Comparison of ENCODE assay signal across 31 cellular contexts in the genomic region with DNA sequence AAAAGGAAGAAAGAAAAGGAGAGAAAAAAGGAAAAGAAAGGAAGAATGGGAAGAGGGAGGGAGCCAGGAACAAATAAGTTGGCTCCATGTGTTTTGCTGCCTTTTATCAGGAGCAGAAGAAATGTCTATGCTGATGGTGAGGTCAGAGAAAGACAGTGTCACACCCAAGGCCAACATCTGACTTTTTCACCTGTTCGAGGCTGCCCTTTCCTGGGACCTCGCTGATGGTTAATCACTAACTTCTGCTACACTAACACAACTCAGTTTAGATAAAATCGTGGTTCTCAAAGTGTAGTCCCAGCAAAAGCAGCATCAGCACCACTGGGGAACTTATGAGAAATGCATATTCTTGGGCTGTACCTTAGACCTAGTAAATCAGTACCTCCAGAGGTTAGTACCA.
"Had no signal": no experiment of that assay in that cellular context is flagged by ENCODE, and none has a peak within 500 bp of the region (broad histone marks: within the 10 kb centered on the region; RNA-seq: fewer than 3 reads in every experiment).

No MANE protein-coding gene starts in this region.

- H3K27me3 ChIP-seq: adrenal gland, ascending aorta, body of pancreas, brain microvascular endothelial cell, breast epithelium, cardiac muscle cell had no signal

- H3K27ac ChIP-seq: adrenal gland, ascending aorta, body of pancreas, brain microvascular endothelial cell, breast epithelium, cardiac muscle cell had no signal

- H3K4me3 ChIP-seq: adrenal gland, ascending aorta, body of pancreas, breast epithelium, cardiac muscle cell had no signal

- H3K9me3 ChIP-seq: adrenal gland, ascending aorta, body of pancreas, breast epithelium had no signal

- ATAC-seq: activated naive CD4-positive, alpha-beta T cell treated with anti-CD3 and anti-CD28 coated beads, Interleukin-2, amount 50 U/mL, for 72 hours; activated naive CD8-positive, alpha-beta T cell treated with anti-CD3 and anti-CD28 coated beads, Interleukin-2, amount 50 U/mL, for 24 hours; activated T-cell treated with anti-CD3 and anti-CD28 coated beads, Interleukin-2, amount 50 U/mL, for 4 hours; activated T-cell treated with anti-CD3 and anti-CD28 coated beads, Interleukin-2, amount 50 U/mL, for 72 hours; activated T-helper 17 cell treated with anti-CD3 and anti-CD28 coated beads, Interleukin-2, amount 50 U/mL, for 72 hours; body of pancreas had no signal

- H3K36me3 ChIP-seq: adrenal gland, ascending aorta, brain microvascular endothelial cell, breast epithelium, cardiac muscle cell had no signal

- DNase-seq: activated effector memory CD4-positive, alpha-beta T cell treated with anti-CD3 and anti-CD28 coated beads, Interleukin-2, amount 50 U/mL, for 16 hours; activated effector memory CD4-positive, alpha-beta T cell treated with Interleukin-2 at 50 U/mL for 16 hours; activated gamma-delta T cell; activated gamma-delta T cell treated with Interleukin-2 at 50 U/mL for 16 hours; activated naive CD4-positive, alpha-beta T cell; activated naive CD4-positive, alpha-beta T cell treated with anti-CD3 and anti-CD28 coated beads for 36 hours; activated naive CD4-positive, alpha-beta T cell treated with anti-CD3 and anti-CD28 coated beads, Interleukin-2, amount 10 ng/mL, durations not matched to agents 7 days and 5 days; activated naive CD4-positive, alpha-beta T cell treated with anti-CD3 and anti-CD28 coated beads, Interleukin-2, amount 50 U/mL, for 16 hours; activated naive CD4-positive, alpha-beta T cell treated with Interleukin-2 at 50 U/mL for 16 hours; activated naive CD8-positive, alpha-beta T cell treated with anti-CD3 and anti-CD28 coated beads for 36 hours; activated naive CD8-positive, alpha-beta T cell treated with anti-CD3 and anti-CD28 coated beads, Interleukin-2, amount 10 ng/mL, durations not matched to agents 7 days and 5 days; activated naive CD8-positive, alpha-beta T cell treated with anti-CD3 and anti-CD28 coated beads, Interleukin-2, amount 50 U/mL, for 24 hours; activated T-cell treated with anti-CD3 and anti-CD28 coated beads, Interleukin-2, amount 50 U/mL, for 24 hours; activated T-cell treated with anti-CD3 and anti-CD28 coated beads, Interleukin-2, amount 50 U/mL, for 4 hours; activated T-cell treated with anti-CD3 and anti-CD28 coated beads, Interleukin-2, amount 50 U/mL, for 48 hours; activated T-cell treated with anti-CD3 and anti-CD28 coated beads, Interleukin-2, amount 50 U/mL, for 72 hours; adrenal gland; amniotic stem cell; amygdala; anterior cingulate cortex; aorta; body of pancreas; brain microvascular endothelial cell; caudate nucleus; central memory CD4-positive, alpha-beta T cell; cerebellar nuclear complex had no signal

- H3K4me1 ChIP-seq: breast epithelium had no signal
